ENCODE assay signal across 20 cellular contexts in genomic region chr1:183566026-183566425, GRCh38. TPM values are rescaled to one million over a fixed set of nuclear protein-coding genes. Genes with fewer than 3 reads are reported as not detected.
DNase-seq lines count a peak whose midpoint lies in the region; ATAC-seq and TF ChIP-seq lines count a peak whose summit lies in the region.
"Had no signal": no experiment of that assay in that cellular context is flagged by ENCODE, and none has a peak within 500 bp of the region (broad histone marks: within the 10 kb centered on the region; RNA-seq: fewer than 3 reads in every experiment).

No MANE protein-coding gene starts in this region.

- WGBS in GM23248 (ENCODE audit: low coverage in 1 of 2, low lambda C conversion rate in 2 of 2, missing lambda C conversion rate in 2 of 2), 2 experiments, result 79 to 86% methylated on average over 2 of the region's 2 CpGs
- 95 to 100% methylated on average over 2 of the region's 2 CpGs for WGBS in endodermal cell (ENCODE audit: insufficient coverage in 1 of 2, insufficient read length in 1 of 2), 2 experiments
- WGBS in tibial nerve, 2 donors, result 90 to 100% methylated on average over 2 of the region's 2 CpGs

- no peaks in the 10 kb centered on the region for H3K9me2 ChIP-seq in GM23248 (ENCODE audit: insufficient read depth)

- H3K9me3 ChIP-seq in GM23248 (ENCODE audit: low read depth), result no peaks in the 10 kb centered on the region
- H3K9me3 ChIP-seq in endodermal cell (ENCODE audit: control insufficient read depth, low read length), result no peaks in the 10 kb centered on the region
- peaks cover 9% of the 10 kb centered on the region for H3K9me3 ChIP-seq in neutrophil
- no peaks in the 10 kb centered on the region for H3K9me3 ChIP-seq in tibial nerve

- H4K20me1 ChIP-seq in GM23248 (ENCODE audit: insufficient read depth), result no peaks in the 10 kb centered on the region

- DNase-seq in AG10803 (ENCODE audit: low read depth) (peak; percentile 3), GM23248 (peak; percentile 71), endodermal cell (peak; percentile 28), tibial nerve (ENCODE audit: low spot score in 2 of 2) (no peak), NCI-H2081 (lab: John Stamatoyannopoulos, UW) (no peak), NCI-H2196 (lab: John Stamatoyannopoulos, UW; ENCODE audit: unreplicated experiment) (no peak)
- DNase-seq: 8988T; AML-193; CD4-positive, alpha-beta memory T cell; DMS153; DMS79; GF-D8; HCEC 1CT had no signal

- H2AFZ ChIP-seq in GM23248, result no peak overlapping the region
- H2AFZ ChIP-seq: GM23338 had no signal

- no peak for TF ChIP-seq POLR2A in tibial nerve (IDR thresholded peaks at IDR 0.05)

- H3K27ac Mint-ChIP-seq in endodermal cell, result no peak overlapping the region
- H3K27ac Mint-ChIP-seq: GM23338 had no signal

- peaks cover 5% of the 10 kb centered on the region for H3K4me1 Mint-ChIP-seq in endodermal cell
- H3K4me1 Mint-ChIP-seq: GM23338 had no signal

- no peaks in the 10 kb centered on the region for H3K9me3 Mint-ChIP-seq in endodermal cell
- H3K9me3 Mint-ChIP-seq: CD4-positive, alpha-beta memory T cell; GM23338 had no signal

- H3K4me3 Mint-ChIP-seq in endodermal cell, result no peak overlapping the region
- H3K4me3 Mint-ChIP-seq: CD4-positive, alpha-beta memory T cell; GM23338 had no signal

- TF ChIP-seq CTCF in AG10803 (conservative IDR thresholded peaks at IDR 0.05; ENCODE audit: low read length), result no peak
- TF ChIP-seq CTCF in endodermal cell (conservative IDR thresholded peaks at IDR 0.05), result no peak
- TF ChIP-seq CTCF in neutrophil (IDR thresholded peaks at IDR 0.05), result no peak
- no peak for TF ChIP-seq CTCF in tibial nerve (IDR thresholded peaks at IDR 0.05)

- H3K27me3 Mint-ChIP-seq in endodermal cell (ENCODE audit: insufficient read depth), result no peaks in the 10 kb centered on the region
- H3K27me3 Mint-ChIP-seq: CD4-positive, alpha-beta memory T cell had no signal

- no peaks in the 10 kb centered on the region for H3K79me2 ChIP-seq in GM23248 (ENCODE audit: insufficient read depth)

- H3K36me3 Mint-ChIP-seq in endodermal cell (ENCODE audit: low read depth), result no peaks in the 10 kb centered on the region

- H3K36me3 ChIP-seq in GM23248 (ENCODE audit: low read depth), result no peaks in the 10 kb centered on the region
- H3K36me3 ChIP-seq in endodermal cell (ENCODE audit: control insufficient read depth, insufficient read depth, low read length), result peaks cover 3% of the 10 kb centered on the region
- peaks cover 100% of the 10 kb centered on the region for H3K36me3 ChIP-seq in neutrophil
- no peaks in the 10 kb centered on the region for H3K36me3 ChIP-seq in tibial nerve

- H3K27ac ChIP-seq in GM23248, result no peak overlapping the region
- H3K27ac ChIP-seq in endodermal cell (ENCODE audit: low read depth, low read length), result no peak overlapping the region
- H3K27ac ChIP-seq in neutrophil, result peak overlapping the region; percentile 100
- no peak overlapping the region for H3K27ac ChIP-seq in tibial nerve
- H3K27ac ChIP-seq: C4-2B, HL-60 had no signal

- in situ Hi-C loops in GM23248 (cut with MboI), result no loop called here

- H3K4me2 ChIP-seq in GM23248 (ENCODE audit: unreplicated experiment), result no peak overlapping the region
- H3K4me2 ChIP-seq: GM23338 had no signal

- no peak for TF ChIP-seq EP300 in tibial nerve (IDR thresholded peaks at IDR 0.05)

- no peak for ATAC-seq in GM19351 (IDR thresholded peaks at IDR 0.05; ENCODE audit: unreplicated experiment)
- ATAC-seq: GM12878, GM23338 had no signal

- H3K4me1 ChIP-seq in GM23248 (ENCODE audit: insufficient read depth) (peaks cover 7% of the 10 kb centered on the region; the same call in 1 of the 2 replicates), endodermal cell (ENCODE audit: control insufficient read depth, insufficient read depth, low read length) (no peaks in the 10 kb centered on the region), neutrophil (ENCODE audit: control insufficient read depth in 1 of 2, insufficient read depth in 1 of 2, low read depth in 1 of 2, low read length in 1 of 2) (peaks cover 61 to 62% of the 10 kb centered on the region in 2 experiments), tibial nerve (peaks cover 0 to 7% (median 0%) of the 10 kb centered on the region in 4 donors)

- H3K4me3 ChIP-seq in AG10803 (ENCODE audit: low read length), result no peak overlapping the region
- no peak overlapping the region for H3K4me3 ChIP-seq in GM23248
- H3K4me3 ChIP-seq in endodermal cell (ENCODE audit: low read length), result no peak overlapping the region
- H3K4me3 ChIP-seq in neutrophil (ENCODE audit: low read depth in 1 of 2, low read length in 1 of 2), result peak overlapping the region in 1 of 2 experiments; percentile 59
- no peak overlapping the region for H3K4me3 ChIP-seq in tibial nerve
- H3K4me3 ChIP-seq: GM12878, GM23338 had no signal

- H3K27me3 ChIP-seq in GM23248 (replicated peaks; ENCODE audit: insufficient read depth), result no peaks in the 10 kb centered on the region
- H3K27me3 ChIP-seq in endodermal cell (ENCODE audit: control insufficient read depth, insufficient read depth, low read length, poor library complexity, severe bottlenecking), result no peaks in the 10 kb centered on the region
- H3K27me3 ChIP-seq in neutrophil, result no peaks in the 10 kb centered on the region
- no peaks in the 10 kb centered on the region for H3K27me3 ChIP-seq in tibial nerve

- H3K9ac ChIP-seq in GM23248, result no peak overlapping the region
- no peak overlapping the region for H3K9ac ChIP-seq in endodermal cell (ENCODE audit: extremely low read depth, low read length, poor library complexity, severe bottlenecking)

- H3F3A ChIP-seq in GM23248 (ENCODE audit: insufficient read depth), result no peaks in the 10 kb centered on the region

RNA-seq across cellular contexts. Expression of gene NCF2, which starts 24.2 kb away (rescaled TPM):
- not detected in 2 replicates for total RNA-seq in GM23248 (2014; rRNA removed; shearing (Covaris generic))
- 0.28 and 0.41 TPM in 2 replicates for polyA plus RNA-seq in GM23248 (2016; fragmentation: Nextera tagmentation; extraction: Ambion mirVana)
- under 1 TPM in 1 of 2 donors, not detected in 1; 0.55 TPM for total RNA-seq in endodermal cell
- polyA plus RNA-seq in endodermal cell (2013, experiment 1 of 2), result not detected
- not detected for polyA plus RNA-seq in endodermal cell (2013, experiment 2 of 2)
- 10 to 100 TPM in 3 of 4 donors, 1 to 10 TPM in 1; 9.6 to 21.0 (median 17.1) TPM for total RNA-seq in tibial nerve
- total RNA-seq: A673, GM23338 had no signal
- polyA plus RNA-seq: GM23338 had no signal

Comparison
In these comparisons a context has a peak if more than half of its experiments do, and no peak if none do; other contexts are left out.
1. DNase-seq: peak in AG10803 (single experiment), GM23248 (single experiment) and endodermal cell (single experiment); none in tibial nerve (0 of 2), NCI-H2081 (0 of 2) and NCI-H2196 (single experiment).
2. RNA of gene NCF2, which starts 24.2 kb away (total RNA-seq): 9.6 to 21.0 TPM in tibial nerve; 0.55 TPM in endodermal cell and not detected in GM23248; every median in the first group is over 4 times any median in the second.